6 cellular contexts compared by ENCODE assay signal in genomic region chr7:81983421-81983820, GRCh38.
"Had no signal": no experiment of that assay in that cellular context is flagged by ENCODE, and none has a peak within 500 bp of the region (broad histone marks: within the 10 kb centered on the region; RNA-seq: fewer than 3 reads in every experiment).

No MANE protein-coding gene starts in this region.

- FAIRE-seq: GM12891, GM12892, GM18507, GM19239 had no signal

- DNase-seq: GDM1, GF-D8 had no signal
